2 cellular contexts compared by ENCODE assay signal in the genomic region with DNA sequence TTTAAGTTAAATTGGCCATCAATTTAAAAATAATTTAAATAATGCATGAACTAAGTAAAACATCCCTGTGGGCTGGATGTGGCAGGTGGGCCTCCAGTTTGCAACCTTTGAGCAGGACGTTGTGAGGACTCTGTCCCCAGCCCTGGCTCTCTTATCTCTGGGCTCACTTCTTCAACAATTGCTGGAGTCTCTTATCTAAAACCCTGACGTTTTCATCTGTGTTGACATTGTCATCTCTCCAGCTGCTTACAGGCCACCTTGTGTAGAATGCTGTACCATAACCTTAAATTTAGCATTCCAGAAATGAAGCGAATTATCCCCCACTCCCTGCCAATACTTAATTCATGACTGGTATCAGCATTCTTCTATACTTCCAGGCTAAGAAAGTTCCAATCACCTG.
TF ChIP-seq lines count a peak whose summit lies in the region.

No MANE protein-coding gene starts in this region.

TF ChIP-seq in HepG2, 621 proteins besides CTCF, POLR2A, EP300 and RAD21 (continued from another document and continues in another):
- TF ChIP-seq, protein P1, sequence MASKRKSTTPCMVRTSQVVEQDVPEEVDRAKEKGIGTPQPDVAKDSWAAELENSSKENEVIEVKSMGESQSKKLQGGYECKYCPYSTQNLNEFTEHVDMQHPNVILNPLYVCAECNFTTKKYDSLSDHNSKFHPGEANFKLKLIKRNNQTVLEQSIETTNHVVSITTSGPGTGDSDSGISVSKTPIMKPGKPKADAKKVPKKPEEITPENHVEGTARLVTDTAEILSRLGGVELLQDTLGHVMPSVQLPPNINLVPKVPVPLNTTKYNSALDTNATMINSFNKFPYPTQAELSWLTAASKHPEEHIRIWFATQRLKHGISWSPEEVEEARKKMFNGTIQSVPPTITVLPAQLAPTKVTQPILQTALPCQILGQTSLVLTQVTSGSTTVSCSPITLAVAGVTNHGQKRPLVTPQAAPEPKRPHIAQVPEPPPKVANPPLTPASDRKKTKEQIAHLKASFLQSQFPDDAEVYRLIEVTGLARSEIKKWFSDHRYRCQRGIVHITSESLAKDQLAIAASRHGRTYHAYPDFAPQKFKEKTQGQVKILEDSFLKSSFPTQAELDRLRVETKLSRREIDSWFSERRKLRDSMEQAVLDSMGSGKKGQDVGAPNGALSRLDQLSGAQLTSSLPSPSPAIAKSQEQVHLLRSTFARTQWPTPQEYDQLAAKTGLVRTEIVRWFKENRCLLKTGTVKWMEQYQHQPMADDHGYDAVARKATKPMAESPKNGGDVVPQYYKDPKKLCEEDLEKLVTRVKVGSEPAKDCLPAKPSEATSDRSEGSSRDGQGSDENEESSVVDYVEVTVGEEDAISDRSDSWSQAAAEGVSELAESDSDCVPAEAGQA (IDR thresholded peaks at IDR 0.05; ENCODE audit: low read depth): no peak
- TF ChIP-seq, protein P1 (CRISPR knock-in tag; IDR thresholded peaks at IDR 0.05; ENCODE audit: borderline replicate concordance): no peak
- TF ChIP-seq, protein P2, sequence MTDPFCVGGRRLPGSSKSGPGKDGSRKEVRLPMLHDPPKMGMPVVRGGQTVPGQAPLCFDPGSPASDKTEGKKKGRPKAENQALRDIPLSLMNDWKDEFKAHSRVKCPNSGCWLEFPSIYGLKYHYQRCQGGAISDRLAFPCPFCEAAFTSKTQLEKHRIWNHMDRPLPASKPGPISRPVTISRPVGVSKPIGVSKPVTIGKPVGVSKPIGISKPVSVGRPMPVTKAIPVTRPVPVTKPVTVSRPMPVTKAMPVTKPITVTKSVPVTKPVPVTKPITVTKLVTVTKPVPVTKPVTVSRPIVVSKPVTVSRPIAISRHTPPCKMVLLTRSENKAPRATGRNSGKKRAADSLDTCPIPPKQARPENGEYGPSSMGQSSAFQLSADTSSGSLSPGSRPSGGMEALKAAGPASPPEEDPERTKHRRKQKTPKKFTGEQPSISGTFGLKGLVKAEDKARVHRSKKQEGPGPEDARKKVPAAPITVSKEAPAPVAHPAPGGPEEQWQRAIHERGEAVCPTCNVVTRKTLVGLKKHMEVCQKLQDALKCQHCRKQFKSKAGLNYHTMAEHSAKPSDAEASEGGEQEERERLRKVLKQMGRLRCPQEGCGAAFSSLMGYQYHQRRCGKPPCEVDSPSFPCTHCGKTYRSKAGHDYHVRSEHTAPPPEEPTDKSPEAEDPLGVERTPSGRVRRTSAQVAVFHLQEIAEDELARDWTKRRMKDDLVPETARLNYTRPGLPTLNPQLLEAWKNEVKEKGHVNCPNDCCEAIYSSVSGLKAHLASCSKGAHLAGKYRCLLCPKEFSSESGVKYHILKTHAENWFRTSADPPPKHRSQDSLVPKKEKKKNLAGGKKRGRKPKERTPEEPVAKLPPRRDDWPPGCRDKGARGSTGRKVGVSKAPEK (CRISPR knock-in tag; IDR thresholded peaks at IDR 0.05; ENCODE audit: borderline replicate concordance): no peak
- TF ChIP-seq BRD4 (CRISPR knock-in tag; IDR thresholded peaks at IDR 0.05) (0 out of 2 replicates have a peak, but pooled peaks have one; percentile 38), MAFG (CRISPR knock-in tag; IDR thresholded peaks at IDR 0.05) (no peak), CHD4 (IDR thresholded peaks at IDR 0.05; ENCODE audit: borderline replicate concordance, low read length) (no peak), TCF7 (IDR thresholded peaks at IDR 0.05; ENCODE audit: low read depth) (peak; percentile 74), FOXP1 (IDR thresholded peaks at IDR 0.05) (no peak), FOXP1 (CRISPR knock-in tag; IDR thresholded peaks at IDR 0.05) (peak; percentile 40; the same call in 1 of the 2 replicates), FOXO1 (CRISPR knock-in tag; IDR thresholded peaks at IDR 0.05) (peak; percentile 50; the same call in 1 of the 2 replicates), ZBTB7B (CRISPR knock-in tag; IDR thresholded peaks at IDR 0.05) (peak; percentile 86; the same call in 1 of the 2 replicates), DPF2 (CRISPR knock-in tag; IDR thresholded peaks at IDR 0.05; ENCODE audit: borderline replicate concordance, low read depth) (peak; percentile 82)
- TF ChIP-seq, protein P3, sequence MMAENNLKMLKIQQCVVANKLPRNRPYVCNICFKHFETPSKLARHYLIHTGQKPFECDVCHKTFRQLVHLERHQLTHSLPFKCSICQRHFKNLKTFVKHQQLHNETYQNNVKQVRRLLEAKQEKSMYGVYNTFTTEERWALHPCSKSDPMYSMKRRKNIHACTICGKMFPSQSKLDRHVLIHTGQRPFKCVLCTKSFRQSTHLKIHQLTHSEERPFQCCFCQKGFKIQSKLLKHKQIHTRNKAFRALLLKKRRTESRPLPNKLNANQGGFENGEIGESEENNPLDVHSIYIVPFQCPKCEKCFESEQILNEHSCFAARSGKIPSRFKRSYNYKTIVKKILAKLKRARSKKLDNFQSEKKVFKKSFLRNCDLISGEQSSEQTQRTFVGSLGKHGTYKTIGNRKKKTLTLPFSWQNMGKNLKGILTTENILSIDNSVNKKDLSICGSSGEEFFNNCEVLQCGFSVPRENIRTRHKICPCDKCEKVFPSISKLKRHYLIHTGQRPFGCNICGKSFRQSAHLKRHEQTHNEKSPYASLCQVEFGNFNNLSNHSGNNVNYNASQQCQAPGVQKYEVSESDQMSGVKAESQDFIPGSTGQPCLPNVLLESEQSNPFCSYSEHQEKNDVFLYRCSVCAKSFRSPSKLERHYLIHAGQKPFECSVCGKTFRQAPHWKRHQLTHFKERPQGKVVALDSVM (CRISPR knock-in tag; IDR thresholded peaks at IDR 0.05): 0 out of 2 replicates have a peak, but pooled peaks have one; percentile 44

TF ChIP-seq in K562, 482 proteins besides CTCF, POLR2A, EP300 and RAD21 (continued from another document and continues in another):
- TF ChIP-seq, protein P4, sequence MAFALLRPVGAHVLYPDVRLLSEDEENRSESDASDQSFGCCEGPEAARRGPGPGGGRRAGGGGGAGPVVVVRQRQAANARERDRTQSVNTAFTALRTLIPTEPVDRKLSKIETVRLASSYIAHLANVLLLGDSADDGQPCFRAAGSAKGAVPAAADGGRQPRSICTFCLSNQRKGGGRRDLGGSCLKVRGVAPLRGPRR (CRISPR knock-in tag; IDR thresholded peaks at IDR 0.05): no peak
- no peak for TF ChIP-seq ZNF507 (tag; conservative IDR thresholded peaks at IDR 0.05)
- TF ChIP-seq TEAD2 (tag; IDR thresholded peaks at IDR 0.05): no peak
- TF ChIP-seq XRCC4 (IDR thresholded peaks at IDR 0.05; ENCODE audit: extremely low read depth, insufficient read depth, insufficient read length): no peak
- TF ChIP-seq SMAD3 (CRISPR knock-in tag; conservative IDR thresholded peaks at IDR 0.05): no peak
- TF ChIP-seq ZNF57 (CRISPR knock-in tag; IDR thresholded peaks at IDR 0.05): no peak
- TF ChIP-seq, protein P5, sequence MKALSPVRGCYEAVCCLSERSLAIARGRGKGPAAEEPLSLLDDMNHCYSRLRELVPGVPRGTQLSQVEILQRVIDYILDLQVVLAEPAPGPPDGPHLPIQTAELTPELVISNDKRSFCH (CRISPR knock-in tag; IDR thresholded peaks at IDR 0.05): no peak
- TF ChIP-seq, protein P5 (tag; IDR thresholded peaks at IDR 0.05): no peak
- TF ChIP-seq ZFP1 (CRISPR knock-in tag; IDR thresholded peaks at IDR 0.05): no peak
- no peak for TF ChIP-seq BHLHE40 (IDR thresholded peaks at IDR 0.05; ENCODE audit: low read length)
- TF ChIP-seq ZNF707 (CRISPR knock-in tag; conservative IDR thresholded peaks at IDR 0.05): no peak
- TF ChIP-seq, protein P6, sequence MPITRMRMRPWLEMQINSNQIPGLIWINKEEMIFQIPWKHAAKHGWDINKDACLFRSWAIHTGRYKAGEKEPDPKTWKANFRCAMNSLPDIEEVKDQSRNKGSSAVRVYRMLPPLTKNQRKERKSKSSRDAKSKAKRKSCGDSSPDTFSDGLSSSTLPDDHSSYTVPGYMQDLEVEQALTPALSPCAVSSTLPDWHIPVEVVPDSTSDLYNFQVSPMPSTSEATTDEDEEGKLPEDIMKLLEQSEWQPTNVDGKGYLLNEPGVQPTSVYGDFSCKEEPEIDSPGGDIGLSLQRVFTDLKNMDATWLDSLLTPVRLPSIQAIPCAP (CRISPR knock-in tag; IDR thresholded peaks at IDR 0.05; ENCODE audit: borderline replicate concordance): no peak
- no peak for TF ChIP-seq OTX1 (CRISPR knock-in tag; IDR thresholded peaks at IDR 0.05)
- no peak for TF ChIP-seq TFAM (CRISPR knock-in tag; conservative IDR thresholded peaks at IDR 0.05)
- TF ChIP-seq, protein P7, sequence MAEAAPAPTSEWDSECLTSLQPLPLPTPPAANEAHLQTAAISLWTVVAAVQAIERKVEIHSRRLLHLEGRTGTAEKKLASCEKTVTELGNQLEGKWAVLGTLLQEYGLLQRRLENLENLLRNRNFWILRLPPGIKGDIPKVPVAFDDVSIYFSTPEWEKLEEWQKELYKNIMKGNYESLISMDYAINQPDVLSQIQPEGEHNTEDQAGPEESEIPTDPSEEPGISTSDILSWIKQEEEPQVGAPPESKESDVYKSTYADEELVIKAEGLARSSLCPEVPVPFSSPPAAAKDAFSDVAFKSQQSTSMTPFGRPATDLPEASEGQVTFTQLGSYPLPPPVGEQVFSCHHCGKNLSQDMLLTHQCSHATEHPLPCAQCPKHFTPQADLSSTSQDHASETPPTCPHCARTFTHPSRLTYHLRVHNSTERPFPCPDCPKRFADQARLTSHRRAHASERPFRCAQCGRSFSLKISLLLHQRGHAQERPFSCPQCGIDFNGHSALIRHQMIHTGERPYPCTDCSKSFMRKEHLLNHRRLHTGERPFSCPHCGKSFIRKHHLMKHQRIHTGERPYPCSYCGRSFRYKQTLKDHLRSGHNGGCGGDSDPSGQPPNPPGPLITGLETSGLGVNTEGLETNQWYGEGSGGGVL (CRISPR knock-in tag; IDR thresholded peaks at IDR 0.05): no peak
- TF ChIP-seq FOXM1 (IDR thresholded peaks at IDR 0.05; ENCODE audit: low read depth): peak; percentile 23; the same call in 1 of the 2 replicates
- TF ChIP-seq FOXM1 (CRISPR knock-in tag; IDR thresholded peaks at IDR 0.05; ENCODE audit: low read depth): no peak
- TF ChIP-seq NFRKB (IDR thresholded peaks at IDR 0.05; ENCODE audit: low read depth): no peak
- TF ChIP-seq, protein P8, sequence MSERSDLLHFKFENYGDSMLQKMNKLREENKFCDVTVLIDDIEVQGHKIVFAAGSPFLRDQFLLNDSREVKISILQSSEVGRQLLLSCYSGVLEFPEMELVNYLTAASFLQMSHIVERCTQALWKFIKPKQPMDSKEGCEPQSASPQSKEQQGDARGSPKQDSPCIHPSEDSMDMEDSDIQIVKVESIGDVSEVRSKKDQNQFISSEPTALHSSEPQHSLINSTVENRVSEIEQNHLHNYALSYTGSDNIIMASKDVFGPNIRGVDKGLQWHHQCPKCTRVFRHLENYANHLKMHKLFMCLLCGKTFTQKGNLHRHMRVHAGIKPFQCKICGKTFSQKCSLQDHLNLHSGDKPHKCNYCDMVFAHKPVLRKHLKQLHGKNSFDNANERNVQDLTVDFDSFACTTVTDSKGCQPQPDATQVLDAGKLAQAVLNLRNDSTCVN (CRISPR knock-in tag; IDR thresholded peaks at IDR 0.05): no peak
- peak; percentile 37; the same call in 1 of the 2 replicates for TF ChIP-seq NCOR1 (IDR thresholded peaks at IDR 0.05)
- no peak for TF ChIP-seq ZFX (CRISPR knock-in tag; IDR thresholded peaks at IDR 0.05)
- TF ChIP-seq, protein P9, sequence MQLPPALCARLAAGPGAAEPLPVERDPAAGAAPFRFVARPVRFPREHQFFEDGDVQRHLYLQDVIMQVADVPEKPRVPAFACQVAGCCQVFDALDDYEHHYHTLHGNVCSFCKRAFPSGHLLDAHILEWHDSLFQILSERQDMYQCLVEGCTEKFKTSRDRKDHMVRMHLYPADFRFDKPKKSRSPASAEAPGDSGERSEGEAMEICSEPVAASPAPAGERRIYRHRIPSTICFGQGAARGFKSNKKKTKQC (CRISPR knock-in tag; IDR thresholded peaks at IDR 0.05): no peak
- TF ChIP-seq HDGF (IDR thresholded peaks at IDR 0.05): no peak
- no peak for TF ChIP-seq HDAC3 (IDR thresholded peaks at IDR 0.05; ENCODE audit: borderline replicate concordance, partially characterized antibody)
- TF ChIP-seq PTTG1 (tag; IDR thresholded peaks at IDR 0.05; ENCODE audit: low read depth): no peak
- TF ChIP-seq SRSF1 (IDR thresholded peaks at IDR 0.05; ENCODE audit: low read depth, low read length): no peak
- no peak for TF ChIP-seq ZNF224 (CRISPR knock-in tag; IDR thresholded peaks at IDR 0.05)
- TF ChIP-seq NFIC (IDR thresholded peaks at IDR 0.05): peak; percentile 39; the same call in 1 of the 2 replicates
- TF ChIP-seq SMARCE1 (IDR thresholded peaks at IDR 0.05): peak; percentile 74; the same call in 1 of the 2 replicates
- TF ChIP-seq PCBP1 (IDR thresholded peaks at IDR 0.05; ENCODE audit: low read depth, low read length, poor library complexity, severe bottlenecking): no peak
- peak; percentile 54; the same call in 1 of the 2 replicates for TF ChIP-seq FOXA1 (IDR thresholded peaks at IDR 0.05; ENCODE audit: borderline replicate concordance)
- peak; percentile 71 for TF ChIP-seq CBFA2T2 (conservative IDR thresholded peaks at IDR 0.05)
- TF ChIP-seq CREB1 (IDR thresholded peaks at IDR 0.05): peak; percentile 51
- TF ChIP-seq CREB1 (CRISPR knock-in tag; IDR thresholded peaks at IDR 0.05): peak; percentile 32; the same call in 1 of the 2 replicates
- no peak for TF ChIP-seq ZKSCAN8 (CRISPR knock-in tag; IDR thresholded peaks at IDR 0.05)
- peak; percentile 83 for TF ChIP-seq ARID1B (IDR thresholded peaks at IDR 0.05)
- TF ChIP-seq BMI1 (IDR thresholded peaks at IDR 0.05; ENCODE audit: low read length): no peak
- TF ChIP-seq DACH1 (IDR thresholded peaks at IDR 0.05; ENCODE audit: partially characterized antibody): no peak
- 0 out of 2 replicates have a peak, but pooled peaks have one; percentile 48 for TF ChIP-seq MTA1 (IDR thresholded peaks at IDR 0.05; ENCODE audit: borderline replicate concordance)
- TF ChIP-seq SOX6 (IDR thresholded peaks at IDR 0.05): peak; percentile 99
- no peak for TF ChIP-seq ZNF384 (IDR thresholded peaks at IDR 0.05; ENCODE audit: low read depth, low read length)
- TF ChIP-seq SREBF2 (CRISPR knock-in tag; IDR thresholded peaks at IDR 0.05): no peak
